Comparison of ENCODE assay signal across 21 cellular contexts in the genomic region with DNA sequence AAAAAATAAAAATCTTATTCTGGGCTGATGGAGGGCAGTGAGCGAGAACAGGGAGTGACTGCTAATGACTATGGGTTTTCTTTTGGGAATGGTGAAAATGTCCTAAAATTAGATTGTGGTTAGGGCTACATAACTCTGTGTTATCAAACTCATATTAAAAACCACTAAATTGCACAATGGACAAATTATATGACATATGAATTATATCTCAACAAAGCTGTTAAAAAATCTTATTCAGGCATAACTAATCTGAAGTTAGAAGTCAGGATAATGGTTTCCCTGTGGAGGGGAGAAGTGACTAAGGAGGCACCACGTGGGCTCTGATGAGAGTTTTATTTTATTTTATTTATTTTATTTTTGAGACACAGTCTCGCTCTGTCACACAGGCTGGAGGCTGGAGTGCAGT. TPM values are rescaled to one million over a fixed set of nuclear protein-coding genes. Genes with fewer than 3 reads are reported as not detected.
DNase-seq lines count a peak whose midpoint lies in the region; ATAC-seq, FAIRE-seq and TF ChIP-seq lines count a peak whose summit lies in the region.
"Had no signal": no experiment of that assay in that cellular context is flagged by ENCODE, and none has a peak within 500 bp of the region (broad histone marks: within the 10 kb centered on the region; RNA-seq: fewer than 3 reads in every experiment).

No MANE protein-coding gene starts in this region.

- no peak overlapping the region for H3K4me3 Mint-ChIP-seq in astrocyte (ENCODE audit: unreplicated experiment)
- H3K4me3 Mint-ChIP-seq: CD4-positive, CD25-positive, alpha-beta regulatory T cell had no signal

- ATAC-seq in HG02970 (IDR thresholded peaks at IDR 0.05; ENCODE audit: low FRiP score, unreplicated experiment) (no peak), right lobe of liver (no peak)
- ATAC-seq: left lobe of liver had no signal

- H3K4me1 Mint-ChIP-seq in astrocyte (ENCODE audit: low read depth, unreplicated experiment) = no peaks in the 10 kb centered on the region
- H3K4me1 Mint-ChIP-seq: CD4-positive, CD25-positive, alpha-beta regulatory T cell had no signal

- H4K20me1 ChIP-seq in astrocyte (ENCODE audit: insufficient read depth, low read length) = no peaks in the 10 kb centered on the region

- no peak overlapping the region for H3K4me2 ChIP-seq in astrocyte (ENCODE audit: low read length)

- H2AFZ ChIP-seq in astrocyte (ENCODE audit: low read depth, low read length) = no peak overlapping the region

- no peak for FAIRE-seq in astrocyte (lab: Jason Lieb, UNC)
- FAIRE-seq: GM18507 had no signal

- H3K27me3 Mint-ChIP-seq in astrocyte (ENCODE audit: low read depth, unreplicated experiment) = no peaks in the 10 kb centered on the region

- 66% methylated on average over 3 of the region's 3 CpGs for WGBS in right lobe of liver (ENCODE audit: insufficient coverage, low coverage, low lambda C conversion rate, missing lambda C conversion rate)

- H3K36me3 ChIP-seq in astrocyte (ENCODE audit: insufficient read depth, low read length) (no peaks in the 10 kb centered on the region), left ventricle myocardium inferior (no peaks in the 10 kb centered on the region), right lobe of liver (no peaks in the 10 kb centered on the region)

- no peaks in the 10 kb centered on the region for H3K36me3 Mint-ChIP-seq in astrocyte (ENCODE audit: low read depth, unreplicated experiment)
- H3K36me3 Mint-ChIP-seq: CD4-positive, CD25-positive, alpha-beta regulatory T cell had no signal

- no peak overlapping the region for H3K27ac Mint-ChIP-seq in astrocyte (ENCODE audit: unreplicated experiment)
- H3K27ac Mint-ChIP-seq: CD4-positive, CD25-positive, alpha-beta regulatory T cell had no signal

- H3K4me1 ChIP-seq in astrocyte (ENCODE audit: insufficient read depth, low read length) = no peaks in the 10 kb centered on the region
- peaks cover 21% of the 10 kb centered on the region for H3K4me1 ChIP-seq in left ventricle myocardium inferior
- no peaks in the 10 kb centered on the region for H3K4me1 ChIP-seq in right lobe of liver
- H3K4me1 ChIP-seq: testis had no signal

- no peak overlapping the region for H3K9ac ChIP-seq in astrocyte (ENCODE audit: low read length)

- H3K9me3 Mint-ChIP-seq in astrocyte (ENCODE audit: unreplicated experiment) = no peaks in the 10 kb centered on the region

- DNase-seq in A172 (ENCODE audit: low spot score) = peak; percentile 49
- peak; percentile 59 for DNase-seq in GM03348 (ENCODE audit: low spot score)
- DNase-seq in astrocyte (ENCODE audit: low read depth) = peak; percentile 72
- DNase-seq in left ventricle myocardium inferior = no peak
- DNase-seq in right lobe of liver = no peak
- no peak for DNase-seq in NCI-H524 (lab: John Stamatoyannopoulos, UW)
- no peak for DNase-seq in NCI-H524 treated with DMSO at 0.1 percent for 48 hours (lab: John Stamatoyannopoulos, UW)
- DNase-seq: activated CD4-positive, CD25-positive, alpha-beta regulatory T cell; activated naive CD4-positive, alpha-beta T cell treated with anti-CD3 and anti-CD28 coated beads, Interleukin-2, amount 50 U/mL, for 16 hours; activated T-cell treated with anti-CD3 and anti-CD28 coated beads, Interleukin-2, amount 50 U/mL, for 48 hours; CD4-positive, CD25-positive, alpha-beta regulatory T cell; NCI-H1092 treated with DMSO at 0.1 percent for 48 hours; NCI-H526; stimulated activated CD4-positive, alpha-beta T cell treated with anti-CD3 and anti-CD28 coated beads, Interleukin-15, amount 100 ng/mL, for 24 hours; T-helper 2 cell; testis had no signal

- TF ChIP-seq CTCF in astrocyte (IDR thresholded peaks at IDR 0.05; ENCODE audit: insufficient read depth, low read depth, low read length) = no peak
- TF ChIP-seq CTCF in left ventricle myocardium inferior (IDR thresholded peaks at IDR 0.05; ENCODE audit: borderline replicate concordance) = no peak
- no peak for TF ChIP-seq CTCF in right lobe of liver (IDR thresholded peaks at IDR 0.05)

- H3K27ac ChIP-seq in astrocyte (ENCODE audit: low read depth, low read length) (no peak overlapping the region), left ventricle myocardium inferior (replicated peaks) (peak overlapping the region; percentile 73), right lobe of liver (no peak overlapping the region)
- H3K27ac ChIP-seq: coronary artery, testis had no signal

- no peaks in the 10 kb centered on the region for H3K79me2 ChIP-seq in astrocyte (ENCODE audit: insufficient read depth, low read length)

- intact Hi-C loops in left ventricle myocardium inferior (cut with micrococcal nuclease) = no loop called here
- intact Hi-C loops in right lobe of liver (cut with DNase I) = no loop called here

- peaks cover 3% of the 10 kb centered on the region for H3K27me3 ChIP-seq in astrocyte (ENCODE audit: insufficient read depth, low read length)
- no peaks in the 10 kb centered on the region for H3K27me3 ChIP-seq in left ventricle myocardium inferior (ENCODE audit: low read depth)
- no peaks in the 10 kb centered on the region for H3K27me3 ChIP-seq in right lobe of liver
- H3K27me3 ChIP-seq: testis had no signal

- no peak for TF ChIP-seq POLR2A in right lobe of liver (IDR thresholded peaks at IDR 0.05)

- H3K4me3 ChIP-seq in astrocyte (ENCODE audit: insufficient read depth, low read depth, low read length) = no peak overlapping the region
- no peak overlapping the region for H3K4me3 ChIP-seq in left ventricle myocardium inferior
- no peak overlapping the region for H3K4me3 ChIP-seq in right lobe of liver
- H3K4me3 ChIP-seq: coronary artery, testis had no signal

- no peaks in the 10 kb centered on the region for H3K9me3 ChIP-seq in astrocyte (ENCODE audit: insufficient read depth, low read depth, low read length)
- no peaks in the 10 kb centered on the region for H3K9me3 ChIP-seq in left ventricle myocardium inferior (replicated peaks)
- H3K9me3 ChIP-seq in right lobe of liver = no peaks in the 10 kb centered on the region
- H3K9me3 ChIP-seq: testis had no signal

RNA-seq across cellular contexts. Expression of gene DPP4, which starts 32.1 kb away (rescaled TPM):
- 0.03 and 1.2 TPM in 2 replicates for total RNA-seq in A172 (2014; rRNA removed; shearing (Covaris generic))
- total RNA-seq in astrocyte (5.3 and 6.7 TPM in 2 replicates), left ventricle myocardium inferior (4.4 TPM), right lobe of liver (10 to 100 TPM; 17.8 to 39.8 (median 26.3) TPM)
- total RNA-seq: HT1080 had no signal

RNA-seq across cellular contexts. Expression of gene GCG, which starts 45.9 kb away (rescaled TPM):
- total RNA-seq in A172 (2014; rRNA removed; shearing (Covaris generic)) = not detected in 2 replicates
- total RNA-seq in astrocyte = not detected in 2 replicates
- total RNA-seq in left ventricle myocardium inferior = not detected
- total RNA-seq in right lobe of liver = not detected
- total RNA-seq: CD4-positive, CD25-positive, alpha-beta regulatory T cell; left lobe of liver; testis had no signal

Comparison
In these comparisons a context has a peak if more than half of its experiments do, and no peak if none do; other contexts are left out.
1. DNase-seq: peak in A172 (single experiment), GM03348 (single experiment) and astrocyte (single experiment); none in left ventricle myocardium inferior (single experiment), right lobe of liver (0 of 3), NCI-H524 (0 of 2) and NCI-H524 treated with DMSO at 0.1 percent for 48 hours (single experiment).